ENCODE assay signal across 15 cellular contexts in genomic region chr15:56989411-56989924, GRCh38.
DNase-seq lines count a peak whose midpoint lies in the region; ATAC-seq and TF ChIP-seq lines count a peak whose summit lies in the region.
"Had no signal": no experiment of that assay in that cellular context is flagged by ENCODE, and none has a peak within 500 bp of the region (broad histone marks: within the 10 kb centered on the region; RNA-seq: fewer than 3 reads in every experiment).

No MANE protein-coding gene starts in this region.

- peaks cover 7% of the 10 kb centered on the region; the same call in 1 of the 2 replicates for H4K20me1 ChIP-seq in OCI-LY7 (ENCODE audit: insufficient read depth, low read length)

- H2AFZ ChIP-seq in OCI-LY7 (ENCODE audit: low read length) = no peak overlapping the region

- intact Hi-C loops in activated CD8-positive, alpha-beta T cell treated with anti-CD3 and anti-CD28 coated beads for 36 hours (cut with micrococcal nuclease) = loop anchor here (10.0 kb wide), 1 partner anchor 55 kb away; no protein-coding TSS in a partner anchor
- intact Hi-C loops in OCI-LY7 (cut with micrococcal nuclease; ENCODE audit: unreplicated experiment) = no loop called here
- intact Hi-C loops in CD4-positive, alpha-beta memory T cell (cut with micrococcal nuclease) = no loop called here

- H3K9me3 ChIP-seq in OCI-LY7 (ENCODE audit: low read length) = no peaks in the 10 kb centered on the region
- no peaks in the 10 kb centered on the region for H3K9me3 ChIP-seq in CD4-positive, alpha-beta memory T cell (ENCODE audit: control insufficient read depth in 1 of 2, low read length in 2 of 2)

- ATAC-seq in activated CD8-positive, alpha-beta T cell treated with anti-CD3 and anti-CD28 coated beads for 36 hours = peak; percentile 48
- ATAC-seq in activated CD8-positive, alpha-beta T cell treated with anti-CD3 and anti-CD28 coated beads, Interleukin-2, amount 10 ng/mL, durations not matched to agents 7 days and 5 days = no peak
- peak; percentile 45 for ATAC-seq in stimulated activated naive CD8-positive, alpha-beta T cell treated with anti-CD3 and anti-CD28 coated beads, Interleukin-15, Interleukin-2, amounts not matched to agents 100 U/mL and 50 U/mL, for 24 hours

- TF ChIP-seq CTCF in activated CD8-positive, alpha-beta T cell treated with anti-CD3 and anti-CD28 coated beads for 36 hours (IDR thresholded peaks at IDR 0.05) = no peak
- peak; percentile 31; the same call in 1 of the 2 replicates for TF ChIP-seq CTCF in OCI-LY7 (conservative IDR thresholded peaks at IDR 0.05; ENCODE audit: low read length)

- CTCF ChIA-PET in activated CD8-positive, alpha-beta T cell treated with anti-CD3 and anti-CD28 coated beads for 36 hours (lab: Charles Lee) = no interaction called here
- CTCF ChIA-PET in activated CD8-positive, alpha-beta T cell treated with anti-CD3 and anti-CD28 coated beads, Interleukin-2, amount 10 ng/mL, durations not matched to agents 7 days and 5 days (lab: Charles Lee) = no interaction called here
- CTCF ChIA-PET in OCI-LY7 (lab: Charles Lee; ENCODE audit: unreplicated experiment) = no interaction called here
- CTCF ChIA-PET in CD4-positive, alpha-beta memory T cell (lab: Charles Lee; ENCODE audit: partially characterized antibody) = no interaction called here

- no peak overlapping the region for H3K4me3 Mint-ChIP-seq in activated CD8-positive, alpha-beta T cell treated with anti-CD3 and anti-CD28 coated beads for 36 hours
- H3K4me3 Mint-ChIP-seq in activated CD8-positive, alpha-beta T cell treated with anti-CD3 and anti-CD28 coated beads, Interleukin-2, amount 10 ng/mL, durations not matched to agents 7 days and 5 days = no peak overlapping the region
- H3K4me3 Mint-ChIP-seq in CD4-positive, alpha-beta memory T cell = peak overlapping the region in 2 of 8 donors; percentile 21 to 33
- H3K4me3 Mint-ChIP-seq: stimulated activated naive CD8-positive, alpha-beta T cell treated with anti-CD3 and anti-CD28 coated beads, Interleukin-15, Interleukin-2, amounts not matched to agents 100 ng/mL and 50 ng/mL, for 24 hours had no signal

- no TSS peak for BruUV-seq in OCI-LY7 (replicated peaks; lab: Mats Ljungman, UMichigan)

- H3K27ac Mint-ChIP-seq in activated CD8-positive, alpha-beta T cell treated with anti-CD3 and anti-CD28 coated beads for 36 hours = no peak overlapping the region
- H3K27ac Mint-ChIP-seq in activated CD8-positive, alpha-beta T cell treated with anti-CD3 and anti-CD28 coated beads, Interleukin-2, amount 10 ng/mL, durations not matched to agents 7 days and 5 days = no peak overlapping the region
- H3K27ac Mint-ChIP-seq in CD4-positive, alpha-beta memory T cell = no peak overlapping the region
- H3K27ac Mint-ChIP-seq: stimulated activated naive CD8-positive, alpha-beta T cell treated with anti-CD3 and anti-CD28 coated beads, Interleukin-15, Interleukin-2, amounts not matched to agents 100 ng/mL and 50 ng/mL, for 24 hours had no signal

- peaks cover 15% of the 10 kb centered on the region for H3K36me3 Mint-ChIP-seq in activated CD8-positive, alpha-beta T cell treated with anti-CD3 and anti-CD28 coated beads for 36 hours (ENCODE audit: low read depth)
- H3K36me3 Mint-ChIP-seq in activated CD8-positive, alpha-beta T cell treated with anti-CD3 and anti-CD28 coated beads, Interleukin-2, amount 10 ng/mL, durations not matched to agents 7 days and 5 days (ENCODE audit: low read depth) = peaks cover 11% of the 10 kb centered on the region
- peaks cover 15 to 29% of the 10 kb centered on the region in 2 donors for H3K36me3 Mint-ChIP-seq in CD4-positive, alpha-beta memory T cell

- POLR2A ChIA-PET in activated CD8-positive, alpha-beta T cell treated with anti-CD3 and anti-CD28 coated beads for 36 hours (lab: Charles Lee) = no interaction called here
- POLR2A ChIA-PET in activated CD8-positive, alpha-beta T cell treated with anti-CD3 and anti-CD28 coated beads, Interleukin-2, amount 10 ng/mL, durations not matched to agents 7 days and 5 days (lab: Charles Lee) = no interaction called here
- POLR2A ChIA-PET in OCI-LY7 (lab: Charles Lee) = interaction anchor here (0.6 kb wide), 1 partner anchor 30 kb away, joined by 3 read pairs; no protein-coding TSS in a partner anchor
- POLR2A ChIA-PET in CD4-positive, alpha-beta memory T cell (lab: Charles Lee; ENCODE audit: partially characterized antibody) = no interaction called here

- peaks cover 48% of the 10 kb centered on the region for H3K4me1 Mint-ChIP-seq in activated CD8-positive, alpha-beta T cell treated with anti-CD3 and anti-CD28 coated beads for 36 hours (ENCODE audit: low read depth)
- H3K4me1 Mint-ChIP-seq in activated CD8-positive, alpha-beta T cell treated with anti-CD3 and anti-CD28 coated beads, Interleukin-2, amount 10 ng/mL, durations not matched to agents 7 days and 5 days (ENCODE audit: low read depth) = peaks cover 17% of the 10 kb centered on the region
- H3K4me1 Mint-ChIP-seq in CD4-positive, alpha-beta memory T cell = peaks cover 25 to 41% (median 29%) of the 10 kb centered on the region in 4 donors

- H3K9me2 ChIP-seq in OCI-LY7 (ENCODE audit: insufficient read depth, low read length) = no peaks in the 10 kb centered on the region

- no peak overlapping the region for H3K27ac ChIP-seq in OCI-LY7 (ENCODE audit: low read depth, low read length, poor library complexity, severe bottlenecking)
- H3K27ac ChIP-seq in CD4-positive, alpha-beta memory T cell (ENCODE audit: low read depth, low read length) = no peak overlapping the region
- H3K27ac ChIP-seq: RWPE1 had no signal

- H3K9me3 Mint-ChIP-seq in activated CD8-positive, alpha-beta T cell treated with anti-CD3 and anti-CD28 coated beads for 36 hours = no peaks in the 10 kb centered on the region
- no peaks in the 10 kb centered on the region for H3K9me3 Mint-ChIP-seq in activated CD8-positive, alpha-beta T cell treated with anti-CD3 and anti-CD28 coated beads, Interleukin-2, amount 10 ng/mL, durations not matched to agents 7 days and 5 days (ENCODE audit: insufficient read depth)
- no peaks in the 10 kb centered on the region for H3K9me3 Mint-ChIP-seq in CD4-positive, alpha-beta memory T cell
- H3K9me3 Mint-ChIP-seq: stimulated activated naive CD8-positive, alpha-beta T cell treated with anti-CD3 and anti-CD28 coated beads, Interleukin-15, Interleukin-2, amounts not matched to agents 100 ng/mL and 50 ng/mL, for 24 hours had no signal

- DNase-seq in activated CD8-positive, alpha-beta T cell treated with anti-CD3 and anti-CD28 coated beads for 36 hours = no peak
- no peak for DNase-seq in activated CD8-positive, alpha-beta T cell treated with anti-CD3 and anti-CD28 coated beads, Interleukin-2, amount 10 ng/mL, durations not matched to agents 7 days and 5 days
- DNase-seq in OCI-LY7 (ENCODE audit: low spot score) = peak; percentile 20
- peak; percentile 32 for DNase-seq in fibroblast of gingiva (ENCODE audit: low read depth)
- no peak for DNase-seq in stimulated activated naive CD8-positive, alpha-beta T cell treated with anti-CD3 and anti-CD28 coated beads, Interleukin-15, Interleukin-2, amounts not matched to agents 100 U/mL and 50 U/mL, for 24 hours
- no peak for DNase-seq in DMS79 treated with DMSO at 0.1 percent for 48 hours (lab: John Stamatoyannopoulos, UW)
- no peak for DNase-seq in stimulated activated naive CD4-positive, alpha-beta T cell (lab: John Stamatoyannopoulos, UW)
- DNase-seq in CD4-positive, alpha-beta memory T cell = no peak
- DNase-seq: activated CD4-positive, alpha-beta T cell treated with anti-CD3 and anti-CD28 coated beads for 48 hours; cortex of kidney; DMS79; mammary epithelial cell; NCI-H2081 treated with DMSO at 0.1 percent for 48 hours had no signal

- H3K4me3 ChIP-seq in OCI-LY7 (ENCODE audit: low read depth, low read length, poor library complexity, severe bottlenecking) = no peak overlapping the region
- no peak overlapping the region for H3K4me3 ChIP-seq in CD4-positive, alpha-beta memory T cell (ENCODE audit: low read length in 2 of 2)

- H3K79me2 ChIP-seq in OCI-LY7 (ENCODE audit: insufficient read depth, low read depth, low read length) = peaks cover 19% of the 10 kb centered on the region; the same call in 1 of the 2 replicates

- peaks cover 8% of the 10 kb centered on the region for H3K36me3 ChIP-seq in OCI-LY7 (ENCODE audit: insufficient read depth, low read length)
- H3K36me3 ChIP-seq in CD4-positive, alpha-beta memory T cell (ENCODE audit: insufficient read depth, low read length) = no peaks in the 10 kb centered on the region

- no peaks in the 10 kb centered on the region for H3K27me3 Mint-ChIP-seq in activated CD8-positive, alpha-beta T cell treated with anti-CD3 and anti-CD28 coated beads for 36 hours
- no peaks in the 10 kb centered on the region for H3K27me3 Mint-ChIP-seq in activated CD8-positive, alpha-beta T cell treated with anti-CD3 and anti-CD28 coated beads, Interleukin-2, amount 10 ng/mL, durations not matched to agents 7 days and 5 days (ENCODE audit: low read depth)
- H3K27me3 Mint-ChIP-seq in CD4-positive, alpha-beta memory T cell = no peaks in the 10 kb centered on the region
- H3K27me3 Mint-ChIP-seq: stimulated activated naive CD8-positive, alpha-beta T cell treated with anti-CD3 and anti-CD28 coated beads, Interleukin-15, Interleukin-2, amounts not matched to agents 100 ng/mL and 50 ng/mL, for 24 hours had no signal

- peaks cover 23% of the 10 kb centered on the region for H3K4me1 ChIP-seq in OCI-LY7 (ENCODE audit: insufficient read depth, low read length, poor library complexity, severe bottlenecking)
- peaks cover 34% of the 10 kb centered on the region for H3K4me1 ChIP-seq in CD4-positive, alpha-beta memory T cell (ENCODE audit: insufficient read depth, low read length)

- H3K4me2 ChIP-seq in OCI-LY7 (ENCODE audit: low read length) = 0 out of 2 replicates have a peak overlapping the region, but pooled peaks have one; percentile 4

- H3K27me3 ChIP-seq in CD4-positive, alpha-beta memory T cell (ENCODE audit: insufficient read depth, low read length) = no peaks in the 10 kb centered on the region

Comparison
In these comparisons a context has a peak if more than half of its experiments do, and no peak if none do; other contexts are left out.
1. DNase-seq: peak in OCI-LY7 (single experiment) and fibroblast of gingiva (single experiment); none in activated CD8-positive, alpha-beta T cell treated with anti-CD3 and anti-CD28 coated beads for 36 hours (single experiment), activated CD8-positive, alpha-beta T cell treated with anti-CD3 and anti-CD28 coated beads, Interleukin-2, amount 10 ng/mL, durations not matched to agents 7 days and 5 days (single experiment), stimulated activated naive CD8-positive, alpha-beta T cell treated with anti-CD3 and anti-CD28 coated beads, Interleukin-15, Interleukin-2, amounts not matched to agents 100 U/mL and 50 U/mL, for 24 hours (single experiment), DMS79 treated with DMSO at 0.1 percent for 48 hours (single experiment), stimulated activated naive CD4-positive, alpha-beta T cell (0 of 6) and CD4-positive, alpha-beta memory T cell (0 of 5).